1 cellular context compared by ENCODE assay signal in genomic region chr16:31569360-31569717, GRCh38.
TF ChIP-seq lines count a peak whose summit lies in the region.

No MANE protein-coding gene starts in this region.

TF ChIP-seq in WTC11, 78 proteins besides CTCF, POLR2A, EP300 and RAD21 (continued from another document):
- no peak for TF ChIP-seq PREB (CRISPR knock-in tag; IDR thresholded peaks at IDR 0.05; ENCODE audit: borderline replicate concordance)
- no peak for TF ChIP-seq ATF6 (CRISPR knock-in tag; IDR thresholded peaks at IDR 0.05)
- TF ChIP-seq EMX1 (CRISPR knock-in tag; IDR thresholded peaks at IDR 0.05): no peak
- no peak for TF ChIP-seq ARID4B (CRISPR knock-in tag; IDR thresholded peaks at IDR 0.05; ENCODE audit: borderline replicate concordance)
- TF ChIP-seq STAT6 (CRISPR knock-in tag; conservative IDR thresholded peaks at IDR 0.05; ENCODE audit: low read depth): no peak
- TF ChIP-seq FOXP4 (CRISPR knock-in tag; IDR thresholded peaks at IDR 0.05): no peak
- no peak for TF ChIP-seq ELF4 (CRISPR knock-in tag; IDR thresholded peaks at IDR 0.05; ENCODE audit: low read depth)
- no peak for TF ChIP-seq CREB1 (CRISPR knock-in tag; IDR thresholded peaks at IDR 0.05)
- no peak for TF ChIP-seq SOX15 (CRISPR knock-in tag; IDR thresholded peaks at IDR 0.05)
- no peak for TF ChIP-seq NFYB (CRISPR knock-in tag; conservative IDR thresholded peaks at IDR 0.05; ENCODE audit: low read depth)
